22 cellular contexts compared by ENCODE assay signal in genomic region chrX:11784543-11784942, GRCh38. TPM values are rescaled to one million over a fixed set of nuclear protein-coding genes. Genes with fewer than 3 reads are reported as not detected.
DNase-seq lines count a peak whose midpoint lies in the region; ATAC-seq lines count a peak whose summit lies in the region.
"Had no signal": no experiment of that assay in that cellular context is flagged by ENCODE, and none has a peak within 500 bp of the region (broad histone marks: within the 10 kb centered on the region; RNA-seq: fewer than 3 reads in every experiment).

No MANE protein-coding gene starts in this region.

- ATAC-seq in GM19395 (IDR thresholded peaks at IDR 0.05; ENCODE audit: unreplicated experiment) (no peak), T-cell (replicated peaks in 1 of 4) (no peak)
- ATAC-seq: GM12878 had no signal

- H3K27ac Mint-ChIP-seq in T-cell = no peak overlapping the region
- H3K27ac Mint-ChIP-seq: CD14-positive monocyte; CD4-positive, alpha-beta memory T cell; CD4-positive, CD25-positive, alpha-beta regulatory T cell; CD8-positive, alpha-beta memory T cell had no signal

- POLR2A ChIA-PET in T-cell (lab: Charles Lee) = no interaction called here

- no peaks in the 10 kb centered on the region for H3K9me3 Mint-ChIP-seq in T-cell
- H3K9me3 Mint-ChIP-seq: CD14-positive monocyte; CD4-positive, alpha-beta memory T cell; CD8-positive, alpha-beta memory T cell had no signal

- H3K4me3 Mint-ChIP-seq in T-cell = no peak overlapping the region
- H3K4me3 Mint-ChIP-seq: CD14-positive monocyte; CD4-positive, alpha-beta memory T cell had no signal

- H3K27me3 Mint-ChIP-seq in T-cell = no peaks in the 10 kb centered on the region
- H3K27me3 Mint-ChIP-seq: CD4-positive, alpha-beta memory T cell; CD4-positive, CD25-positive, alpha-beta regulatory T cell had no signal

- peaks cover 13 to 18% (median 14%) of the 10 kb centered on the region in 3 donors for H3K4me1 Mint-ChIP-seq in T-cell

- CTCF ChIA-PET in T-cell (lab: Charles Lee) = interaction anchor here in 1 of 2 donors (0.7 kb wide), 1 partner anchor 995 kb away, joined by 3 read pairs; no protein-coding TSS in a partner anchor

- DNase-seq in NCI-H2227 (lab: John Stamatoyannopoulos, UW; ENCODE audit: unreplicated experiment) (peak; percentile 26), NCI-H69 (lab: John Stamatoyannopoulos, UW) (peak; percentile 28), SHP77 treated with DMSO at 0.1 percent for 48 hours (lab: John Stamatoyannopoulos, UW) (no peak), T-cell (no peak)
- DNase-seq: 8988T; ACHN; BE2C; C1 segment of cervical spinal cord; CD4-positive, alpha-beta memory T cell; CD4-positive, CD25-positive, alpha-beta regulatory T cell; CD8-positive, alpha-beta memory T cell; COR-L47; DMS 273 treated with DMSO at 0.1 percent for 48 hours; DMS153; DMS53; DMS79; DND-41; EL; GDM1 had no signal

- H3K36me3 Mint-ChIP-seq in T-cell = peaks cover 8% of the 10 kb centered on the region

RNA-seq across cellular contexts. Expression of gene MSL3, which starts 26.5 kb away (rescaled TPM):
- 100 to 1,000 TPM; 109 to 140 (median 133) TPM for total RNA-seq in T-cell

Comparison
In these comparisons a context has a peak if more than half of its experiments do, and no peak if none do; other contexts are left out.
1. DNase-seq: peak in NCI-H2227 (single experiment) and NCI-H69 (single experiment); none in SHP77 treated with DMSO at 0.1 percent for 48 hours (single experiment) and T-cell (0 of 34).